ENCODE assay signal across 13 cellular contexts in genomic region chr9:221989-222776, GRCh38. TPM values are rescaled to one million over a fixed set of nuclear protein-coding genes. Genes with fewer than 3 reads are reported as not detected.
DNase-seq lines count a peak whose midpoint lies in the region; ATAC-seq, FAIRE-seq and TF ChIP-seq lines count a peak whose summit lies in the region.
"Had no signal": no experiment of that assay in that cellular context is flagged by ENCODE, and none has a peak within 500 bp of the region (broad histone marks: within the 10 kb centered on the region; RNA-seq: fewer than 3 reads in every experiment).

No MANE protein-coding gene starts in this region.

- intact Hi-C loops in activated CD4-positive, alpha-beta memory T cell treated with anti-CD3 and anti-CD28 coated beads for 36 hours (cut with micrococcal nuclease): no loop called here
- intact Hi-C loops in naive thymus-derived CD4-positive, alpha-beta T cell (cut with micrococcal nuclease): loop anchor here in 1 of 2 donors (2.0 kb wide), 1 partner anchor 17 kb away; no protein-coding TSS in a partner anchor

- no peak overlapping the region for H3K4me3 Mint-ChIP-seq in activated CD4-positive, alpha-beta memory T cell treated with anti-CD3 and anti-CD28 coated beads for 36 hours
- H3K4me3 Mint-ChIP-seq in naive thymus-derived CD4-positive, alpha-beta T cell: peak overlapping the region in 2 of 10 donors; percentile 4 to 79
- no peak overlapping the region for H3K4me3 Mint-ChIP-seq in WTC11

- no peak overlapping the region for H3K27ac ChIP-seq in naive thymus-derived CD4-positive, alpha-beta T cell (ENCODE audit: low read depth, low read length)

- no peaks in the 10 kb centered on the region for H3K9me3 ChIP-seq in naive thymus-derived CD4-positive, alpha-beta T cell (ENCODE audit: control insufficient read depth in 2 of 3, low read length in 3 of 3)
- H3K9me3 ChIP-seq: gastroesophageal sphincter had no signal

- FAIRE-seq in D721Med (lab: Jason Lieb, UNC): peak; percentile 70

- no peak for DNase-seq in D721Med (ENCODE audit: insufficient read length, low spot score)
- DNase-seq in KG1 (lab: John Stamatoyannopoulos, UW): peak; percentile 26
- DNase-seq in activated CD4-positive, alpha-beta memory T cell treated with anti-CD3 and anti-CD28 coated beads for 36 hours: peak; percentile 27
- no peak for DNase-seq in naive thymus-derived CD4-positive, alpha-beta T cell
- DNase-seq in putamen (ENCODE audit: low spot score): no peak
- DNase-seq in WTC11 (ENCODE audit: low spot score): no peak
- DNase-seq: activated CD4-positive, alpha-beta T cell treated with anti-CD3 and anti-CD28 coated beads, Interleukin-2, amount 50 U/mL, for 48 hours; dorsolateral prefrontal cortex; NCI-H446 treated with DMSO at 0.1 percent for 48 hours; occipital lobe; stimulated activated naive CD4-positive, alpha-beta T cell had no signal

- CTCF ChIA-PET in activated CD4-positive, alpha-beta memory T cell treated with anti-CD3 and anti-CD28 coated beads for 36 hours (lab: Charles Lee): no interaction called here
- CTCF ChIA-PET in naive thymus-derived CD4-positive, alpha-beta T cell (lab: Charles Lee): no interaction called here
- CTCF ChIA-PET in WTC11 (lab: Charles Lee): no interaction called here

- POLR2A ChIA-PET in activated CD4-positive, alpha-beta memory T cell treated with anti-CD3 and anti-CD28 coated beads for 36 hours (lab: Charles Lee): interaction anchor here (0.8 to 1.6 kb wide), 3 partner anchors 14 to 57 kb away, joined by 3 to 6 read pairs (median 4); no protein-coding TSS in a partner anchor
- POLR2A ChIA-PET in naive thymus-derived CD4-positive, alpha-beta T cell (lab: Charles Lee): interaction anchor here (0.6 kb wide), 1 partner anchor 530 kb away, joined by 4 read pairs; no protein-coding TSS in a partner anchor
- POLR2A ChIA-PET in WTC11 (lab: Charles Lee): no interaction called here

- no peaks in the 10 kb centered on the region for H3K9me3 Mint-ChIP-seq in activated CD4-positive, alpha-beta memory T cell treated with anti-CD3 and anti-CD28 coated beads for 36 hours
- H3K9me3 Mint-ChIP-seq in naive thymus-derived CD4-positive, alpha-beta T cell: no peaks in the 10 kb centered on the region
- H3K9me3 Mint-ChIP-seq in WTC11: no peaks in the 10 kb centered on the region

- no peaks in the 10 kb centered on the region for H3K27me3 ChIP-seq in naive thymus-derived CD4-positive, alpha-beta T cell (ENCODE audit: control insufficient read depth in 2 of 2, insufficient read depth in 2 of 2, low read length in 2 of 2)
- H3K27me3 ChIP-seq: gastroesophageal sphincter had no signal

- H3K27me3 Mint-ChIP-seq in activated CD4-positive, alpha-beta memory T cell treated with anti-CD3 and anti-CD28 coated beads for 36 hours: no peaks in the 10 kb centered on the region
- peaks cover 2 to 17% (median 4%) of the 10 kb centered on the region in 5 donors for H3K27me3 Mint-ChIP-seq in naive thymus-derived CD4-positive, alpha-beta T cell
- H3K27me3 Mint-ChIP-seq in WTC11 (ENCODE audit: low read depth): no peaks in the 10 kb centered on the region; the same call in 1 of the 2 replicates

- H3K36me3 ChIP-seq in naive thymus-derived CD4-positive, alpha-beta T cell (ENCODE audit: control insufficient read depth in 2 of 3, insufficient read depth in 3 of 3, low read length in 3 of 3): no peaks in the 10 kb centered on the region
- H3K36me3 ChIP-seq: gastroesophageal sphincter had no signal

- no peak for TF ChIP-seq CTCF in D721Med (IDR thresholded peaks at IDR 0.05; ENCODE audit: insufficient read depth, missing control alignments)
- TF ChIP-seq CTCF in WTC11 (IDR thresholded peaks at IDR 0.05): no peak

- peak overlapping the region; percentile 39 for H3K27ac Mint-ChIP-seq in activated CD4-positive, alpha-beta memory T cell treated with anti-CD3 and anti-CD28 coated beads for 36 hours
- H3K27ac Mint-ChIP-seq in naive thymus-derived CD4-positive, alpha-beta T cell: peak overlapping the region in 1 of 9 donors; percentile 78
- H3K27ac Mint-ChIP-seq in WTC11: no peak overlapping the region

- peak; percentile 45 for ATAC-seq in naive thymus-derived CD4-positive, alpha-beta T cell
- ATAC-seq in WTC11 (no peak), GM18868 (IDR thresholded peaks at IDR 0.05; ENCODE audit: unreplicated experiment) (no peak)
- ATAC-seq: gastroesophageal sphincter had no signal

- peaks cover 28% of the 10 kb centered on the region for H3K4me1 Mint-ChIP-seq in activated CD4-positive, alpha-beta memory T cell treated with anti-CD3 and anti-CD28 coated beads for 36 hours (ENCODE audit: low read depth)
- peaks cover 0 to 31% (median 10%) of the 10 kb centered on the region in 7 donors for H3K4me1 Mint-ChIP-seq in naive thymus-derived CD4-positive, alpha-beta T cell
- peaks cover 22% of the 10 kb centered on the region for H3K4me1 Mint-ChIP-seq in WTC11

- no peaks in the 10 kb centered on the region for H3K36me3 Mint-ChIP-seq in activated CD4-positive, alpha-beta memory T cell treated with anti-CD3 and anti-CD28 coated beads for 36 hours
- H3K36me3 Mint-ChIP-seq in naive thymus-derived CD4-positive, alpha-beta T cell: peaks cover 0 to 22% (median 0%) of the 10 kb centered on the region in 5 donors
- H3K36me3 Mint-ChIP-seq in WTC11: no peaks in the 10 kb centered on the region

- H3K4me1 ChIP-seq in naive thymus-derived CD4-positive, alpha-beta T cell (ENCODE audit: control insufficient read depth in 2 of 2, insufficient read depth in 2 of 2, low read length in 2 of 2): peaks cover 0 to 6% of the 10 kb centered on the region in 2 donors

- no peak overlapping the region for H3K4me3 ChIP-seq in naive thymus-derived CD4-positive, alpha-beta T cell (ENCODE audit: low read length)
- H3K4me3 ChIP-seq: dorsolateral prefrontal cortex, gastroesophageal sphincter had no signal

TF ChIP-seq in WTC11, 78 proteins besides CTCF, POLR2A, EP300 and RAD21 (continues in another document):
- TF ChIP-seq SMAD3 (CRISPR knock-in tag; IDR thresholded peaks at IDR 0.05; ENCODE audit: borderline replicate concordance) (no peak), NR2C2 (CRISPR knock-in tag; IDR thresholded peaks at IDR 0.05) (no peak), ATF6 (CRISPR knock-in tag; IDR thresholded peaks at IDR 0.05) (no peak), IRF1 (CRISPR knock-in tag; IDR thresholded peaks at IDR 0.05) (no peak), ZNF317 (CRISPR knock-in tag; IDR thresholded peaks at IDR 0.05; ENCODE audit: borderline replicate concordance, low read depth) (no peak), FOXP4 (CRISPR knock-in tag; IDR thresholded peaks at IDR 0.05) (no peak)

RNA-seq across cellular contexts. Expression of gene DOCK8, which starts 7.5 kb away (rescaled TPM):
- total RNA-seq in activated CD4-positive, alpha-beta memory T cell treated with anti-CD3 and anti-CD28 coated beads for 36 hours: 100 to 1,000 TPM; 140 to 141 TPM
- 100 to 1,000 TPM; 162 to 294 (median 280) TPM for total RNA-seq in naive thymus-derived CD4-positive, alpha-beta T cell
- polyA plus RNA-seq in naive thymus-derived CD4-positive, alpha-beta T cell: 10 to 100 TPM; 47.7 to 84.6 TPM
- total RNA-seq in WTC11 (2021): 2.6 to 3.2 TPM (median 2.7 TPM) in 3 replicates

RNA-seq across cellular contexts. Expression of gene ZNG1A, which starts 43.3 kb away (rescaled TPM):
- total RNA-seq in activated CD4-positive, alpha-beta memory T cell treated with anti-CD3 and anti-CD28 coated beads for 36 hours: 10 to 100 TPM; 36.8 to 42.1 TPM
- total RNA-seq in naive thymus-derived CD4-positive, alpha-beta T cell: 10 to 100 TPM; 18.1 to 30.6 (median 27.6) TPM
- 10 to 100 TPM; 16.4 to 27.2 TPM for polyA plus RNA-seq in naive thymus-derived CD4-positive, alpha-beta T cell
- total RNA-seq in WTC11 (2021): 39.1 to 45.1 TPM (median 44.4 TPM) in 3 replicates

Comparison
In these comparisons a context has a peak if more than half of its experiments do, and no peak if none do; other contexts are left out.
1. DNase-seq: peak in KG1 (single experiment) and activated CD4-positive, alpha-beta memory T cell treated with anti-CD3 and anti-CD28 coated beads for 36 hours (single experiment); none in D721Med (single experiment), naive thymus-derived CD4-positive, alpha-beta T cell (0 of 9), putamen (single experiment) and WTC11 (single experiment).
2. RNA of gene DOCK8, which starts 7.5 kb away (total RNA-seq): 162 to 294 TPM in naive thymus-derived CD4-positive, alpha-beta T cell and 140 to 141 TPM in activated CD4-positive, alpha-beta memory T cell treated with anti-CD3 and anti-CD28 coated beads for 36 hours; 2.6 to 3.2 TPM in WTC11; every median in the first group is over 10 times any median in the second.